1 cellular context compared by ENCODE assay signal in genomic region chr4:48268956-48269860, GRCh38.
TF ChIP-seq lines count a peak whose summit lies in the region.

Gene TEC (minus strand): TSS chr4:48269838. CDS start chr4:48228614, 41,224 bp downstream.

TF ChIP-seq in K562, 482 proteins besides CTCF, POLR2A, EP300 and RAD21 (continued from another document and continues in another):
- TF ChIP-seq, protein P1, sequence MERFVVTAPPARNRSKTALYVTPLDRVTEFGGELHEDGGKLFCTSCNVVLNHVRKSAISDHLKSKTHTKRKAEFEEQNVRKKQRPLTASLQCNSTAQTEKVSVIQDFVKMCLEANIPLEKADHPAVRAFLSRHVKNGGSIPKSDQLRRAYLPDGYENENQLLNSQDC (CRISPR knock-in tag; IDR thresholded peaks at IDR 0.05), result 0 out of 2 replicates have a peak, but pooled peaks have one; percentile 11
- TF ChIP-seq, protein P2, sequence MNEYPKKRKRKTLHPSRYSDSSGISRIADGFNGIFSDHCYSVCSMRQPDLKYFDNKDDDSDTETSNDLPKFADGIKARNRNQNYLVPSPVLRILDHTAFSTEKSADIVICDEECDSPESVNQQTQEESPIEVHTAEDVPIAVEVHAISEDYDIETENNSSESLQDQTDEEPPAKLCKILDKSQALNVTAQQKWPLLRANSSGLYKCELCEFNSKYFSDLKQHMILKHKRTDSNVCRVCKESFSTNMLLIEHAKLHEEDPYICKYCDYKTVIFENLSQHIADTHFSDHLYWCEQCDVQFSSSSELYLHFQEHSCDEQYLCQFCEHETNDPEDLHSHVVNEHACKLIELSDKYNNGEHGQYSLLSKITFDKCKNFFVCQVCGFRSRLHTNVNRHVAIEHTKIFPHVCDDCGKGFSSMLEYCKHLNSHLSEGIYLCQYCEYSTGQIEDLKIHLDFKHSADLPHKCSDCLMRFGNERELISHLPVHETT (CRISPR knock-in tag; conservative IDR thresholded peaks at IDR 0.05 in 1 of 2, IDR thresholded peaks at IDR 0.05 in 1 of 2), result peak in 1 of 2 experiments; percentile 52; a peak in 1 of 4 replicates
- TF ChIP-seq NFE2L1 (tag; IDR thresholded peaks at IDR 0.05; ENCODE audit: borderline replicate concordance, low read depth) (no peak), CEBPG (CRISPR knock-in tag; IDR thresholded peaks at IDR 0.05) (no peak), CEBPG (tag; conservative IDR thresholded peaks at IDR 0.05 in 1 of 2, IDR thresholded peaks at IDR 0.05 in 1 of 2) (no peak), MEF2A (IDR thresholded peaks at IDR 0.05; ENCODE audit: control insufficient read depth, low read depth, low read length) (no peak), CBX2 (IDR thresholded peaks at IDR 0.05; ENCODE audit: insufficient read depth, low read length, poor library complexity, severe bottlenecking) (no peak), CC2D1A (IDR thresholded peaks at IDR 0.05) (peak; percentile 100), ZNF77 (CRISPR knock-in tag; IDR thresholded peaks at IDR 0.05) (no peak), RBM15 (IDR thresholded peaks at IDR 0.05; ENCODE audit: insufficient read depth, low read length) (no peak), RUNX1 (IDR thresholded peaks at IDR 0.05; ENCODE audit: low read depth) (no peak), SNAPC5 (CRISPR knock-in tag; IDR thresholded peaks at IDR 0.05) (no peak), HDAC1 (IDR thresholded peaks at IDR 0.05) (peak in 1 of 2 experiments; percentile 81; a peak in 2 of 4 replicates), ZNF232 (CRISPR knock-in tag; IDR thresholded peaks at IDR 0.05) (no peak; the same call in 1 of the 2 replicates), ZNF23 (CRISPR knock-in tag; IDR thresholded peaks at IDR 0.05) (no peak), HDAC6 (IDR thresholded peaks at IDR 0.05; ENCODE audit: low read depth, low read length) (no peak), NFYB (IDR thresholded peaks at IDR 0.05; ENCODE audit: extremely low read depth, insufficient read length) (no peak), ZNF184 (CRISPR knock-in tag; IDR thresholded peaks at IDR 0.05) (no peak), NCOA4 (IDR thresholded peaks at IDR 0.05; ENCODE audit: partially characterized antibody) (no peak), CHCHD3 (CRISPR knock-in tag; IDR thresholded peaks at IDR 0.05) (no peak), RBM14 (IDR thresholded peaks at IDR 0.05; ENCODE audit: borderline replicate concordance, insufficient read depth, low read depth, low read length) (no peak), TRIM24 (IDR thresholded peaks at IDR 0.05) (peak in 1 of 2 experiments; percentile 39; a peak in 1 of 4 replicates), BACH1 (tag; IDR thresholded peaks at IDR 0.05) (no peak), ZNF696 (CRISPR knock-in tag; conservative IDR thresholded peaks at IDR 0.05) (no peak), ZC3H8 (IDR thresholded peaks at IDR 0.05) (no peak), KDM5B (IDR thresholded peaks at IDR 0.05; ENCODE audit: insufficient replicate concordance, low read depth, low read length) (peak; percentile 90), CAMTA2 (CRISPR knock-in tag; conservative IDR thresholded peaks at IDR 0.05) (no peak), ELF2 (CRISPR knock-in tag; IDR thresholded peaks at IDR 0.05) (no peak), LCOR (CRISPR knock-in tag; IDR thresholded peaks at IDR 0.05) (peak; percentile 36; the same call in 1 of the 2 replicates), ZNF224 (CRISPR knock-in tag; IDR thresholded peaks at IDR 0.05) (no peak), CHD1 (IDR thresholded peaks at IDR 0.05; ENCODE audit: low read length) (peak; percentile 50), SPI1 (IDR thresholded peaks at IDR 0.05; ENCODE audit: borderline replicate concordance, low read depth, low read length) (no peak), BCLAF1 (IDR thresholded peaks at IDR 0.05; ENCODE audit: borderline replicate concordance in 1 of 2, control insufficient read depth in 1 of 2, low read depth in 2 of 2, low read length in 1 of 2) (no peak), SMAD1 (IDR thresholded peaks at IDR 0.05; ENCODE audit: low read depth, low read length, partially characterized antibody) (no peak), NFIX (CRISPR knock-in tag; IDR thresholded peaks at IDR 0.05; ENCODE audit: low read depth) (no peak), TOE1 (IDR thresholded peaks at IDR 0.05; ENCODE audit: borderline replicate concordance) (peak; percentile 84; the same call in 1 of the 2 replicates), TOE1 (CRISPR knock-in tag; IDR thresholded peaks at IDR 0.05; ENCODE audit: borderline replicate concordance, low read depth) (0 out of 2 replicates have a peak, but pooled peaks have one; percentile 54), ZNF311 (CRISPR knock-in tag; IDR thresholded peaks at IDR 0.05) (no peak), ADNP (tag; IDR thresholded peaks at IDR 0.05) (no peak), ERF (CRISPR knock-in tag; IDR thresholded peaks at IDR 0.05) (no peak; the same call in 1 of the 2 replicates), SRSF7 (optimal IDR thresholded peaks at IDR 0.05; ENCODE audit: low read depth, low read length) (no peak), ETV1 (tag; conservative IDR thresholded peaks at IDR 0.05; ENCODE audit: low read depth) (no peak), SP2 (IDR thresholded peaks at IDR 0.05; ENCODE audit: extremely low read depth, low read depth, low read length, poor library complexity, severe bottlenecking) (no peak), MYC (IDR thresholded peaks at IDR 0.05; ENCODE audit: low read depth, low read length) (no peak; the same call in 1 of the 2 replicates), MYC (CRISPR knock-in tag; IDR thresholded peaks at IDR 0.05; ENCODE audit: borderline replicate concordance, low read depth) (0 out of 2 replicates have a peak, but pooled peaks have one; percentile 37), RNF219 (CRISPR knock-in tag; IDR thresholded peaks at IDR 0.05) (no peak), MCM2 (IDR thresholded peaks at IDR 0.05; ENCODE audit: low read depth) (no peak), NR1H2 (CRISPR knock-in tag; IDR thresholded peaks at IDR 0.05) (no peak), BHLHE40 (IDR thresholded peaks at IDR 0.05; ENCODE audit: low read length) (peak; percentile 86), ETS2 (tag; IDR thresholded peaks at IDR 0.05; ENCODE audit: borderline replicate concordance, poor library complexity, severe bottlenecking) (no peak), ZNF174 (CRISPR knock-in tag; IDR thresholded peaks at IDR 0.05) (no peak), ZKSCAN8 (CRISPR knock-in tag; IDR thresholded peaks at IDR 0.05) (no peak), ZNF165 (CRISPR knock-in tag; IDR thresholded peaks at IDR 0.05; ENCODE audit: borderline replicate concordance) (no peak), BRF2 (IDR thresholded peaks at IDR 0.05; ENCODE audit: borderline replicate concordance, insufficient read depth, insufficient read length) (no peak), GMEB1 (CRISPR knock-in tag; IDR thresholded peaks at IDR 0.05) (peak; percentile 42; the same call in 1 of the 2 replicates), GTF2A2 (tag; IDR thresholded peaks at IDR 0.05) (no peak), PTTG1 (tag; IDR thresholded peaks at IDR 0.05; ENCODE audit: low read depth) (no peak), CBX3 (IDR thresholded peaks at IDR 0.05; ENCODE audit: borderline replicate concordance in 1 of 2, low read length in 2 of 2) (0 out of 3 replicates have a peak, but pooled peaks of 1 of the 2 experiments have one; percentile 34)
- TF ChIP-seq, protein P3, sequence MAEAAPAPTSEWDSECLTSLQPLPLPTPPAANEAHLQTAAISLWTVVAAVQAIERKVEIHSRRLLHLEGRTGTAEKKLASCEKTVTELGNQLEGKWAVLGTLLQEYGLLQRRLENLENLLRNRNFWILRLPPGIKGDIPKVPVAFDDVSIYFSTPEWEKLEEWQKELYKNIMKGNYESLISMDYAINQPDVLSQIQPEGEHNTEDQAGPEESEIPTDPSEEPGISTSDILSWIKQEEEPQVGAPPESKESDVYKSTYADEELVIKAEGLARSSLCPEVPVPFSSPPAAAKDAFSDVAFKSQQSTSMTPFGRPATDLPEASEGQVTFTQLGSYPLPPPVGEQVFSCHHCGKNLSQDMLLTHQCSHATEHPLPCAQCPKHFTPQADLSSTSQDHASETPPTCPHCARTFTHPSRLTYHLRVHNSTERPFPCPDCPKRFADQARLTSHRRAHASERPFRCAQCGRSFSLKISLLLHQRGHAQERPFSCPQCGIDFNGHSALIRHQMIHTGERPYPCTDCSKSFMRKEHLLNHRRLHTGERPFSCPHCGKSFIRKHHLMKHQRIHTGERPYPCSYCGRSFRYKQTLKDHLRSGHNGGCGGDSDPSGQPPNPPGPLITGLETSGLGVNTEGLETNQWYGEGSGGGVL (CRISPR knock-in tag; IDR thresholded peaks at IDR 0.05), result no peak
- TF ChIP-seq, protein P4, sequence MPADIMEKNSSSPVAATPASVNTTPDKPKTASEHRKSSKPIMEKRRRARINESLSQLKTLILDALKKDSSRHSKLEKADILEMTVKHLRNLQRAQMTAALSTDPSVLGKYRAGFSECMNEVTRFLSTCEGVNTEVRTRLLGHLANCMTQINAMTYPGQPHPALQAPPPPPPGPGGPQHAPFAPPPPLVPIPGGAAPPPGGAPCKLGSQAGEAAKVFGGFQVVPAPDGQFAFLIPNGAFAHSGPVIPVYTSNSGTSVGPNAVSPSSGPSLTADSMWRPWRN (IDR thresholded peaks at IDR 0.05; ENCODE audit: low read depth), result no peak
- TF ChIP-seq, protein P5, sequence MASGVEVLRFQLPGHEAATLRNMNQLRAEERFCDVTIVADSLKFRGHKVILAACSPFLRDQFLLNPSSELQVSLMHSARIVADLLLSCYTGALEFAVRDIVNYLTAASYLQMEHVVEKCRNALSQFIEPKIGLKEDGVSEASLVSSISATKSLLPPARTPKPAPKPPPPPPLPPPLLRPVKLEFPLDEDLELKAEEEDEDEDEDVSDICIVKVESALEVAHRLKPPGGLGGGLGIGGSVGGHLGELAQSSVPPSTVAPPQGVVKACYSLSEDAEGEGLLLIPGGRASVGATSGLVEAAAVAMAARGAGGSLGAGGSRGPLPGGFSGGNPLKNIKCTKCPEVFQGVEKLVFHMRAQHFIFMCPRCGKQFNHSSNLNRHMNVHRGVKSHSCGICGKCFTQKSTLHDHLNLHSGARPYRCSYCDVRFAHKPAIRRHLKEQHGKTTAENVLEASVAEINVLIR (CRISPR knock-in tag; IDR thresholded peaks at IDR 0.05), result no peak
